ENCODE assay signal across 1 cellular context in the genomic region with DNA sequence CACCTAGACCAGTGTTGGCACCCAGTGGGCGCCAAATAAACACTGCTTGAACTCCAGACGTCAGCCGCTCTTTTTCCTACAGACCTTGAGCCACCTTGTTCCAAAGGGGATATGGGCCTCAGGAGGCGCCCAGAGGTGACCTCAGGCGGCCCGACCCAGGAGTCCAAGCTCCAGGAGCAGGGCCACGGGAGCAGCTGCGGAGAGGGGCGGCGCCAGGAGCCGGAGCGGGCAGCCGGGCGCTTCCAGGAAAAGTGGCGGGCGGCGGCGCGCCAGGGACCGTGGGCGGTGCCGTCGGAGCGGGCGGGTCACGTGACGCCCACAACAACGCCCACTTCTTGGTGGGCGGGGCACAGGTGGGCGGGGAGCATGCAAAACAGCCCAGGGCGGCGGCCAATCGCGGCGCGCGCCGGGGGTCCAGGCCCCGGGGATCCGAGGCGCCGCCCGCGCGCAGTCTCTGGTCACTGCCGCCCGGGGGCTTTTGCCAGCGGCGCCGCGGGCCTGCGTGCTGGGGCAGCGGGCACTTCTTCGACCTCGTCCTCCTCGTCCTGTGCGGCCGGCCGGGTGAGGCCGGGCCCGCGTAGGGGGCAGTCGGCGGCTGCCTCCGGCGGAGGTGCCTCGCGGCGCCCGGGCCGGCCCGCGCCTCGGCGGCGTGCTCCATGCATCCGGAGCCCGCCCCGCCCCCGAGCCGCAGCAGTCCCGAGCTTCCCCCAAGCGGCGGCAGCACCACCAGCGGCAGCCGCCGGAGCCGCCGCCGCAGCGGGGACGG.
TF ChIP-seq lines count a peak whose summit lies in the region.

TSS of gene ORAI1 (plus strand) at position 444 of the 766 bp plus-strand sequence.

TF ChIP-seq in HepG2, 621 proteins besides CTCF, POLR2A, EP300 and RAD21 (continued from another document and continues in another):
- TF ChIP-seq, protein P1, sequence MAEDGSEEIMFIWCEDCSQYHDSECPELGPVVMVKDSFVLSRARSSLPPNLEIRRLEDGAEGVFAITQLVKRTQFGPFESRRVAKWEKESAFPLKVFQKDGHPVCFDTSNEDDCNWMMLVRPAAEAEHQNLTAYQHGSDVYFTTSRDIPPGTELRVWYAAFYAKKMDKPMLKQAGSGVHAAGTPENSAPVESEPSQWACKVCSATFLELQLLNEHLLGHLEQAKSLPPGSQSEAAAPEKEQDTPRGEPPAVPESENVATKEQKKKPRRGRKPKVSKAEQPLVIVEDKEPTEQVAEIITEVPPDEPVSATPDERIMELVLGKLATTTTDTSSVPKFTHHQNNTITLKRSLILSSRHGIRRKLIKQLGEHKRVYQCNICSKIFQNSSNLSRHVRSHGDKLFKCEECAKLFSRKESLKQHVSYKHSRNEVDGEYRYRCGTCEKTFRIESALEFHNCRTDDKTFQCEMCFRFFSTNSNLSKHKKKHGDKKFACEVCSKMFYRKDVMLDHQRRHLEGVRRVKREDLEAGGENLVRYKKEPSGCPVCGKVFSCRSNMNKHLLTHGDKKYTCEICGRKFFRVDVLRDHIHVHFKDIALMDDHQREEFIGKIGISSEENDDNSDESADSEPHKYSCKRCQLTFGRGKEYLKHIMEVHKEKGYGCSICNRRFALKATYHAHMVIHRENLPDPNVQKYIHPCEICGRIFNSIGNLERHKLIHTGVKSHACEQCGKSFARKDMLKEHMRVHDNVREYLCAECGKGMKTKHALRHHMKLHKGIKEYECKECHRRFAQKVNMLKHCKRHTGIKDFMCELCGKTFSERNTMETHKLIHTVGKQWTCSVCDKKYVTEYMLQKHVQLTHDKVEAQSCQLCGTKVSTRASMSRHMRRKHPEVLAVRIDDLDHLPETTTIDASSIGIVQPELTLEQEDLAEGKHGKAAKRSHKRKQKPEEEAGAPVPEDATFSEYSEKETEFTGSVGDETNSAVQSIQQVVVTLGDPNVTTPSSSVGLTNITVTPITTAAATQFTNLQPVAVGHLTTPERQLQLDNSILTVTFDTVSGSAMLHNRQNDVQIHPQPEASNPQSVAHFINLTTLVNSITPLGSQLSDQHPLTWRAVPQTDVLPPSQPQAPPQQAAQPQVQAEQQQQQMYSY (CRISPR knock-in tag; IDR thresholded peaks at IDR 0.05): peak; percentile 77; the same call in 1 of the 2 replicates
- TF ChIP-seq ZNF383 (CRISPR knock-in tag; IDR thresholded peaks at IDR 0.05; ENCODE audit: borderline replicate concordance) (no peak), FOSL1 (CRISPR knock-in tag; IDR thresholded peaks at IDR 0.05; ENCODE audit: borderline replicate concordance) (no peak), ZNF652 (CRISPR knock-in tag; IDR thresholded peaks at IDR 0.05; ENCODE audit: borderline replicate concordance, low read depth) (no peak), ZNF33B (CRISPR knock-in tag; IDR thresholded peaks at IDR 0.05) (no peak), THYN1 (CRISPR knock-in tag; IDR thresholded peaks at IDR 0.05; ENCODE audit: borderline replicate concordance, low read depth) (0 out of 2 replicates have a peak, but pooled peaks have one; percentile 46), ZBTB43 (CRISPR knock-in tag; conservative IDR thresholded peaks at IDR 0.05) (0 out of 2 replicates have a peak, but pooled peaks have one; percentile 29), NAIF1 (CRISPR knock-in tag; IDR thresholded peaks at IDR 0.05; ENCODE audit: borderline replicate concordance) (no peak), ZNF761 (CRISPR knock-in tag; conservative IDR thresholded peaks at IDR 0.05) (no peak), ZNF598 (CRISPR knock-in tag; IDR thresholded peaks at IDR 0.05; ENCODE audit: borderline replicate concordance) (peak; percentile 62; the same call in 1 of the 2 replicates), SAP130 (CRISPR knock-in tag; IDR thresholded peaks at IDR 0.05; ENCODE audit: low read depth) (peak; percentile 79), ZNF230 (CRISPR knock-in tag; IDR thresholded peaks at IDR 0.05) (no peak), GATAD2A (CRISPR knock-in tag; IDR thresholded peaks at IDR 0.05) (peak; percentile 52; the same call in 1 of the 2 replicates), ZNF460 (CRISPR knock-in tag; IDR thresholded peaks at IDR 0.05; ENCODE audit: borderline replicate concordance) (peak; percentile 35; the same call in 1 of the 2 replicates), THAP11 (CRISPR knock-in tag; IDR thresholded peaks at IDR 0.05) (peak; percentile 12; the same call in 1 of the 2 replicates), ZNF580 (CRISPR knock-in tag; IDR thresholded peaks at IDR 0.05; ENCODE audit: borderline replicate concordance, low read depth) (peak; percentile 56; the same call in 1 of the 2 replicates), ZNF768 (CRISPR knock-in tag; IDR thresholded peaks at IDR 0.05) (peak; percentile 91), GLMP (CRISPR knock-in tag; IDR thresholded peaks at IDR 0.05; ENCODE audit: borderline replicate concordance) (no peak), HNF4G (IDR thresholded peaks at IDR 0.05; ENCODE audit: borderline replicate concordance, low read depth, low read length) (peak; percentile 45; the same call in 1 of the 2 replicates), HNF4G (CRISPR knock-in tag; IDR thresholded peaks at IDR 0.05; ENCODE audit: borderline replicate concordance, low read depth) (no peak), ASH2L (IDR thresholded peaks at IDR 0.05; ENCODE audit: insufficient read length, low read depth, low read length) (no peak), ZNF691 (CRISPR knock-in tag; IDR thresholded peaks at IDR 0.05; ENCODE audit: borderline replicate concordance, low read depth) (no peak), SP4 (CRISPR knock-in tag; IDR thresholded peaks at IDR 0.05) (peak; percentile 94), ZBTB3 (CRISPR knock-in tag; IDR thresholded peaks at IDR 0.05; ENCODE audit: borderline replicate concordance, low read depth) (no peak), RCOR2 (CRISPR knock-in tag; IDR thresholded peaks at IDR 0.05) (0 out of 2 replicates have a peak, but pooled peaks have one; percentile 27), UBTF (CRISPR knock-in tag; IDR thresholded peaks at IDR 0.05) (peak; percentile 85), CCAR2 (optimal IDR thresholded peaks at IDR 0.05; ENCODE audit: low read depth, low read length) (no peak), PCBP2 (optimal IDR thresholded peaks at IDR 0.05; ENCODE audit: low read depth, low read length, poor library complexity, severe bottlenecking) (no peak), ZNF746 (CRISPR knock-in tag; IDR thresholded peaks at IDR 0.05) (no peak), MAFK (conservative IDR thresholded peaks at IDR 0.05 in 1 of 2, IDR thresholded peaks at IDR 0.05 in 1 of 2; ENCODE audit: low read length in 2 of 2) (no peak)
- TF ChIP-seq, protein P2, sequence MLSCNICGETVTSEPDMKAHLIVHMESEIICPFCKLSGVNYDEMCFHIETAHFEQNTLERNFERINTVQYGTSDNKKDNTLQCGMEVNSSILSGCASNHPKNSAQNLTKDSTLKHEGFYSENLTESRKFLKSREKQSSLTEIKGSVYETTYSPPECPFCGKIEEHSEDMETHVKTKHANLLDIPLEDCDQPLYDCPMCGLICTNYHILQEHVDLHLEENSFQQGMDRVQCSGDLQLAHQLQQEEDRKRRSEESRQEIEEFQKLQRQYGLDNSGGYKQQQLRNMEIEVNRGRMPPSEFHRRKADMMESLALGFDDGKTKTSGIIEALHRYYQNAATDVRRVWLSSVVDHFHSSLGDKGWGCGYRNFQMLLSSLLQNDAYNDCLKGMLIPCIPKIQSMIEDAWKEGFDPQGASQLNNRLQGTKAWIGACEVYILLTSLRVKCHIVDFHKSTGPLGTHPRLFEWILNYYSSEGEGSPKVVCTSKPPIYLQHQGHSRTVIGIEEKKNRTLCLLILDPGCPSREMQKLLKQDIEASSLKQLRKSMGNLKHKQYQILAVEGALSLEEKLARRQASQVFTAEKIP (CRISPR knock-in tag; IDR thresholded peaks at IDR 0.05; ENCODE audit: borderline replicate concordance): no peak
- TF ChIP-seq, protein P3, sequence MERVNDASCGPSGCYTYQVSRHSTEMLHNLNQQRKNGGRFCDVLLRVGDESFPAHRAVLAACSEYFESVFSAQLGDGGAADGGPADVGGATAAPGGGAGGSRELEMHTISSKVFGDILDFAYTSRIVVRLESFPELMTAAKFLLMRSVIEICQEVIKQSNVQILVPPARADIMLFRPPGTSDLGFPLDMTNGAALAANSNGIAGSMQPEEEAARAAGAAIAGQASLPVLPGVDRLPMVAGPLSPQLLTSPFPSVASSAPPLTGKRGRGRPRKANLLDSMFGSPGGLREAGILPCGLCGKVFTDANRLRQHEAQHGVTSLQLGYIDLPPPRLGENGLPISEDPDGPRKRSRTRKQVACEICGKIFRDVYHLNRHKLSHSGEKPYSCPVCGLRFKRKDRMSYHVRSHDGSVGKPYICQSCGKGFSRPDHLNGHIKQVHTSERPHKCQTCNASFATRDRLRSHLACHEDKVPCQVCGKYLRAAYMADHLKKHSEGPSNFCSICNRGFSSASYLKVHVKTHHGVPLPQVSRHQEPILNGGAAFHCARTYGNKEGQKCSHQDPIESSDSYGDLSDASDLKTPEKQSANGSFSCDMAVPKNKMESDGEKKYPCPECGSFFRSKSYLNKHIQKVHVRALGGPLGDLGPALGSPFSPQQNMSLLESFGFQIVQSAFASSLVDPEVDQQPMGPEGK (CRISPR knock-in tag; IDR thresholded peaks at IDR 0.05): peak; percentile 56
- TF ChIP-seq, protein P4, sequence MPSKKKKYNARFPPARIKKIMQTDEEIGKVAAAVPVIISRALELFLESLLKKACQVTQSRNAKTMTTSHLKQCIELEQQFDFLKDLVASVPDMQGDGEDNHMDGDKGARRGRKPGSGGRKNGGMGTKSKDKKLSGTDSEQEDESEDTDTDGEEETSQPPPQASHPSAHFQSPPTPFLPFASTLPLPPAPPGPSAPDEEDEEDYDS (CRISPR knock-in tag; IDR thresholded peaks at IDR 0.05): peak; percentile 65; the same call in 1 of the 2 replicates
- TF ChIP-seq, protein P5, sequence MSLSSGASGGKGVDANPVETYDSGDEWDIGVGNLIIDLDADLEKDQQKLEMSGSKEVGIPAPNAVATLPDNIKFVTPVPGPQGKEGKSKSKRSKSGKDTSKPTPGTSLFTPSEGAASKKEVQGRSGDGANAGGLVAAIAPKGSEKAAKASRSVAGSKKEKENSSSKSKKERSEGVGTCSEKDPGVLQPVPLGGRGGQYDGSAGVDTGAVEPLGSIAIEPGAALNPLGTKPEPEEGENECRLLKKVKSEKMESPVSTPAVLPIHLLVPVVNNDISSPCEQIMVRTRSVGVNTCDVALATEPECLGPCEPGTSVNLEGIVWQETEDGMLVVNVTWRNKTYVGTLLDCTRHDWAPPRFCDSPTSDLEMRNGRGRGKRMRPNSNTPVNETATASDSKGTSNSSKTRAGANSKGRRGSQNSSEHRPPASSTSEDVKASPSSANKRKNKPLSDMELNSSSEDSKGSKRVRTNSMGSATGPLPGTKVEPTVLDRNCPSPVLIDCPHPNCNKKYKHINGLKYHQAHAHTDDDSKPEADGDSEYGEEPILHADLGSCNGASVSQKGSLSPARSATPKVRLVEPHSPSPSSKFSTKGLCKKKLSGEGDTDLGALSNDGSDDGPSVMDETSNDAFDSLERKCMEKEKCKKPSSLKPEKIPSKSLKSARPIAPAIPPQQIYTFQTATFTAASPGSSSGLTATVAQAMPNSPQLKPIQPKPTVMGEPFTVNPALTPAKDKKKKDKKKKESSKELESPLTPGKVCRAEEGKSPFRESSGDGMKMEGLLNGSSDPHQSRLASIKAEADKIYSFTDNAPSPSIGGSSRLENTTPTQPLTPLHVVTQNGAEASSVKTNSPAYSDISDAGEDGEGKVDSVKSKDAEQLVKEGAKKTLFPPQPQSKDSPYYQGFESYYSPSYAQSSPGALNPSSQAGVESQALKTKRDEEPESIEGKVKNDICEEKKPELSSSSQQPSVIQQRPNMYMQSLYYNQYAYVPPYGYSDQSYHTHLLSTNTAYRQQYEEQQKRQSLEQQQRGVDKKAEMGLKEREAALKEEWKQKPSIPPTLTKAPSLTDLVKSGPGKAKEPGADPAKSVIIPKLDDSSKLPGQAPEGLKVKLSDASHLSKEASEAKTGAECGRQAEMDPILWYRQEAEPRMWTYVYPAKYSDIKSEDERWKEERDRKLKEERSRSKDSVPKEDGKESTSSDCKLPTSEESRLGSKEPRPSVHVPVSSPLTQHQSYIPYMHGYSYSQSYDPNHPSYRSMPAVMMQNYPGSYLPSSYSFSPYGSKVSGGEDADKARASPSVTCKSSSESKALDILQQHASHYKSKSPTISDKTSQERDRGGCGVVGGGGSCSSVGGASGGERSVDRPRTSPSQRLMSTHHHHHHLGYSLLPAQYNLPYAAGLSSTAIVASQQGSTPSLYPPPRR (CRISPR knock-in tag; IDR thresholded peaks at IDR 0.05; ENCODE audit: borderline replicate concordance): no peak
